17 cellular contexts compared by ENCODE assay signal in the genomic region with DNA sequence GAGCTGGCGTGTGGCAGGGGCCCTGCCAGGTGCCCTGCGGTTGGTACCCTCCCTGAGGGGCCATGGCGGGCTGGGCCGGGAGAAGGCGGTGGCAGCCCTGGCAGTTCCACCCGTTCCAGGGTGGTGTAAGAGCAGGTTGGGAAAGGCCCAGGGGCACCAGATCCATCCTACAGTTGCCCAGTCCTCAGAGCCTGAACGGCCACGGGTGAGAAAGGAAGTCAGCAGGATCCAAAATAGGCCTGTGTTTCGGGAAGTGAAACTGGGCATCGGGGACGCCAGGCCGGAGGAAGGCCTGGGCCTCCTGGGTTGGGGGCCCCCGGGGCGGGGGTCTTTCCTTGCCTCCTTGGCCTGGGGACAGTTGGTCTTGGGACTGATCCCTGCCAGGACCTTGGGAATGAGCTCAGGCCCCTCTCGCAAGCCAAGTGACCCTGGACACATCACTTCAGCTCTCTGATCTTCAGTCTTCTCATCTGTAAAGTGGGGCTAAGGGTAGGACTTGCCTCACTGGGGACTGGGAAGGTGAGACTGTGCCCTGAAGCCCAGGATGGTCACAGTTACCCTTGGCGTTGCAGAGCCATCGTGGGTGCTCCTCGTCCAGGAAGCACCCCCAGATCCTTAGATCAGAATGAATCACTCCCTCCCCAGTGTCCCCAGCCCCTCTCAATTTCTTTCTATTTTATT. TPM values are rescaled to one million over a fixed set of nuclear protein-coding genes. Genes with fewer than 3 reads are reported as not detected.
DNase-seq lines count a peak whose midpoint lies in the region; ATAC-seq and TF ChIP-seq lines count a peak whose summit lies in the region.
"Had no signal": no experiment of that assay in that cellular context is flagged by ENCODE, and none has a peak within 500 bp of the region (broad histone marks: within the 10 kb centered on the region; RNA-seq: fewer than 3 reads in every experiment).

No MANE protein-coding gene starts in this region.

- no peak overlapping the region for H3K4me3 Mint-ChIP-seq in activated T-cell treated with anti-CD3 and anti-CD28 coated beads, Interleukin-2, amount 50 U/mL, for 72 hours
- H3K4me3 Mint-ChIP-seq: activated naive CD8-positive, alpha-beta T cell treated with anti-CD3 and anti-CD28 coated beads for 36 hours; natural killer cell treated with Interleukin-12 subunit alpha and Interleukin-12 subunit beta and Interleukin-15 and Interleukin-18, amount 100 ng/mL, for 72 hours had no signal

- intact Hi-C loops in mammary epithelial cell (cut with micrococcal nuclease): no loop called here

- TF ChIP-seq EP300 in suprapubic skin (IDR thresholded peaks at IDR 0.05): no peak

- CTCF ChIA-PET in mammary epithelial cell (lab: Charles Lee; ENCODE audit: low non-redundant PET): no interaction called here

- 84% methylated on average over 10 of the region's 18 CpGs for WGBS in suprapubic skin
- WGBS in mammary epithelial cell (ENCODE audit: low coverage, missing lambda C conversion rate): 83% methylated on average over 14 of the region's 18 CpGs

- no TSS peak for BruUV-seq in mammary epithelial cell (replicated peaks; lab: Mats Ljungman, UMichigan)

- H3K27me3 Mint-ChIP-seq in activated T-cell treated with anti-CD3 and anti-CD28 coated beads, Interleukin-2, amount 50 U/mL, for 72 hours (ENCODE audit: low read depth): no peaks in the 10 kb centered on the region
- H3K27me3 Mint-ChIP-seq: activated naive CD8-positive, alpha-beta T cell treated with anti-CD3 and anti-CD28 coated beads for 36 hours; natural killer cell treated with Interleukin-12 subunit alpha and Interleukin-12 subunit beta and Interleukin-15 and Interleukin-18, amount 100 ng/mL, for 72 hours had no signal

- in situ Hi-C loops in mammary epithelial cell (cut with MboI; ENCODE audit: low sequenced_read_pairs in 2 of 2): no loop called here

- no peak overlapping the region for H3K27ac Mint-ChIP-seq in activated T-cell treated with anti-CD3 and anti-CD28 coated beads, Interleukin-2, amount 50 U/mL, for 72 hours
- H3K27ac Mint-ChIP-seq: activated naive CD8-positive, alpha-beta T cell treated with anti-CD3 and anti-CD28 coated beads for 36 hours; natural killer cell treated with Interleukin-12 subunit alpha and Interleukin-12 subunit beta and Interleukin-15 and Interleukin-18, amount 100 ng/mL, for 72 hours had no signal

- no peaks in the 10 kb centered on the region for H3K36me3 Mint-ChIP-seq in activated T-cell treated with anti-CD3 and anti-CD28 coated beads, Interleukin-2, amount 50 U/mL, for 72 hours (ENCODE audit: insufficient read depth in 2 of 2)
- H3K36me3 Mint-ChIP-seq: activated naive CD8-positive, alpha-beta T cell treated with anti-CD3 and anti-CD28 coated beads for 36 hours; natural killer cell treated with Interleukin-12 subunit alpha and Interleukin-12 subunit beta and Interleukin-15 and Interleukin-18, amount 100 ng/mL, for 72 hours had no signal

- H3K4me1 ChIP-seq in suprapubic skin (no peaks in the 10 kb centered on the region), mammary epithelial cell (ENCODE audit: insufficient read depth, low read length) (peaks cover 4% of the 10 kb centered on the region)
- H3K4me1 ChIP-seq: SJSA1 had no signal

- H3K79me2 ChIP-seq in mammary epithelial cell (ENCODE audit: insufficient read depth, low read length): no peaks in the 10 kb centered on the region

- H3K27me3 ChIP-seq in GM06990 (replicated peaks; ENCODE audit: control insufficient read depth, insufficient read depth, low read length): no peaks in the 10 kb centered on the region; the same call in 1 of the 2 replicates
- H3K27me3 ChIP-seq in suprapubic skin: peaks cover 24% of the 10 kb centered on the region
- H3K27me3 ChIP-seq in mammary epithelial cell (ENCODE audit: insufficient read depth, low read length): no peaks in the 10 kb centered on the region
- H3K27me3 ChIP-seq: SJSA1 had no signal

- dilution Hi-C loops in mammary epithelial cell (cut with HindIII; ENCODE audit: low sequenced_read_pairs): no loop called here

- no peaks in the 10 kb centered on the region for H3K4me1 Mint-ChIP-seq in activated T-cell treated with anti-CD3 and anti-CD28 coated beads, Interleukin-2, amount 50 U/mL, for 72 hours (ENCODE audit: low read depth)
- H3K4me1 Mint-ChIP-seq: activated naive CD8-positive, alpha-beta T cell treated with anti-CD3 and anti-CD28 coated beads for 36 hours had no signal

- DNase-seq in GM06990 (ENCODE audit: extremely low read depth, insufficient read length) (peak; percentile 64), NB4 (ENCODE audit: low read depth) (peak; percentile 57), caudate nucleus (lab: John Stamatoyannopoulos, UW) (peak in 7 of 61 donors; percentile 2 to 24 (median 7)), mucosa of gallbladder (ENCODE audit: low spot score) (peak; percentile 18), suprapubic skin (ENCODE audit: low spot score in 2 of 2) (no peak), mammary epithelial cell (no peak), NCI-H524 (lab: John Stamatoyannopoulos, UW) (no peak)
- no peak for DNase-seq in activated T-cell treated with anti-CD3 and anti-CD28 coated beads, Interleukin-2, amount 50 U/mL, for 72 hours
- DNase-seq: activated CD4-positive, alpha-beta T cell treated with anti-CD3 and anti-CD28 coated beads, Interleukin-2, amount 50 U/mL, for 4 hours; activated naive CD8-positive, alpha-beta T cell treated with anti-CD3 and anti-CD28 coated beads for 36 hours; activated T-cell treated with anti-CD3 and anti-CD28 coated beads, Interleukin-2, amount 50 U/mL, for 48 hours; effector CD4-positive, alpha-beta T cell; GM23248; left cardiac atrium; NCI-H748 treated with DMSO at 0.1 percent for 48 hours had no signal

- no peak overlapping the region for H3K4me2 ChIP-seq in mammary epithelial cell (ENCODE audit: insufficient read depth, low read depth, low read length)

- no peaks in the 10 kb centered on the region for H3K36me3 ChIP-seq in GM06990 (ENCODE audit: control insufficient read depth, insufficient read depth, low read length)
- H3K36me3 ChIP-seq in suprapubic skin: no peaks in the 10 kb centered on the region
- H3K36me3 ChIP-seq in mammary epithelial cell (ENCODE audit: insufficient read depth, low read length): no peaks in the 10 kb centered on the region
- H3K36me3 ChIP-seq: SJSA1 had no signal

- no peaks in the 10 kb centered on the region for H3K9me3 Mint-ChIP-seq in activated T-cell treated with anti-CD3 and anti-CD28 coated beads, Interleukin-2, amount 50 U/mL, for 72 hours
- H3K9me3 Mint-ChIP-seq: activated naive CD8-positive, alpha-beta T cell treated with anti-CD3 and anti-CD28 coated beads for 36 hours; natural killer cell treated with Interleukin-12 subunit alpha and Interleukin-12 subunit beta and Interleukin-15 and Interleukin-18, amount 100 ng/mL, for 72 hours had no signal

- TF ChIP-seq CTCF in GM06990 (IDR thresholded peaks at IDR 0.05; ENCODE audit: insufficient read depth, low read length, poor library complexity, severe bottlenecking) (no peak), NB4 (IDR thresholded peaks at IDR 0.05; ENCODE audit: low read depth, low read length) (no peak), suprapubic skin (IDR thresholded peaks at IDR 0.05) (no peak), mammary epithelial cell (conservative IDR thresholded peaks at IDR 0.05 in 1 of 2, IDR thresholded peaks at IDR 0.05 in 1 of 2; ENCODE audit: extremely low read depth in 1 of 2, insufficient read depth in 1 of 2, low read depth in 1 of 2, low read length in 2 of 2) (no peak)

- no peak overlapping the region for H2AFZ ChIP-seq in mammary epithelial cell (ENCODE audit: low read depth, low read length)
- H2AFZ ChIP-seq: GM23248 had no signal

- H3K9me3 ChIP-seq in suprapubic skin: no peaks in the 10 kb centered on the region
- H3K9me3 ChIP-seq in mammary epithelial cell (replicated peaks; ENCODE audit: insufficient read depth, low read length): no peaks in the 10 kb centered on the region
- H3K9me3 ChIP-seq: SJSA1 had no signal

- H3K4me3 ChIP-seq in GM06990 (replicated peaks; ENCODE audit: low read depth, low read length) (no peak overlapping the region), NB4 (ENCODE audit: low read depth, low read length) (no peak overlapping the region), suprapubic skin (no peak overlapping the region), mammary epithelial cell (replicated peaks in 1 of 3; ENCODE audit: insufficient read depth in 1 of 3, low read depth in 2 of 3, low read length in 3 of 3) (no peak overlapping the region)
- H3K4me3 ChIP-seq: GM23248, SJSA1 had no signal

- peak overlapping the region; percentile 58 for H3K27ac ChIP-seq in caudate nucleus (ENCODE audit: low read depth, low read length)
- no peak overlapping the region for H3K27ac ChIP-seq in suprapubic skin
- H3K27ac ChIP-seq in mammary epithelial cell (ENCODE audit: insufficient read depth, low read depth, low read length): no peak overlapping the region
- H3K27ac ChIP-seq: GM23248, SJSA1 had no signal

- no peak for ATAC-seq in activated T-cell treated with anti-CD3 and anti-CD28 coated beads, Interleukin-2, amount 50 U/mL, for 72 hours (replicated peaks in 1 of 2)
- ATAC-seq: natural killer cell treated with Interleukin-12 subunit alpha and Interleukin-12 subunit beta and Interleukin-15 and Interleukin-18, amount 100 ng/mL, for 72 hours had no signal

- TF ChIP-seq POLR2A in NB4 (IDR thresholded peaks at IDR 0.05; ENCODE audit: extremely low read depth, insufficient read length) (no peak), suprapubic skin (IDR thresholded peaks at IDR 0.05) (no peak)

- no peaks in the 10 kb centered on the region for H4K20me1 ChIP-seq in mammary epithelial cell (ENCODE audit: insufficient read depth, low read length)

- no peak overlapping the region for H3K9ac ChIP-seq in mammary epithelial cell (ENCODE audit: insufficient read depth, low read length)
- H3K9ac ChIP-seq: GM23248 had no signal

RNA-seq across cellular contexts. Expression of a gene that starts 18.1 kb away (rescaled TPM):
- 53.0 TPM for total RNA-seq in mucosa of gallbladder
- 10 to 100 TPM in 1 of 4 donors, 1 to 10 TPM in 3; 2.6 to 12.8 (median 6.4) TPM for total RNA-seq in suprapubic skin
- total RNA-seq in activated T-cell treated with anti-CD3 and anti-CD28 coated beads, Interleukin-2, amount 50 U/mL, for 72 hours: 10 to 100 TPM; 28.2 to 30.0 TPM
- 10 to 100 TPM in 1 of 2 donors, 1 to 10 TPM in 1; 7.3 to 18.2 TPM for total RNA-seq in mammary epithelial cell
- 5.5 TPM for polyA plus RNA-seq in mammary epithelial cell
- 7.6 TPM for polyA minus RNA-seq in mammary epithelial cell

Comparison
In these comparisons a context has a peak if more than half of its experiments do, and no peak if none do; other contexts are left out.
1. DNase-seq: peak in GM06990 (single experiment), NB4 (single experiment) and mucosa of gallbladder (single experiment); none in suprapubic skin (0 of 2), activated T-cell treated with anti-CD3 and anti-CD28 coated beads, Interleukin-2, amount 50 U/mL, for 72 hours (0 of 2), mammary epithelial cell (single experiment) and NCI-H524 (0 of 2).